8 cellular contexts compared by ENCODE assay signal in the genomic region with DNA sequence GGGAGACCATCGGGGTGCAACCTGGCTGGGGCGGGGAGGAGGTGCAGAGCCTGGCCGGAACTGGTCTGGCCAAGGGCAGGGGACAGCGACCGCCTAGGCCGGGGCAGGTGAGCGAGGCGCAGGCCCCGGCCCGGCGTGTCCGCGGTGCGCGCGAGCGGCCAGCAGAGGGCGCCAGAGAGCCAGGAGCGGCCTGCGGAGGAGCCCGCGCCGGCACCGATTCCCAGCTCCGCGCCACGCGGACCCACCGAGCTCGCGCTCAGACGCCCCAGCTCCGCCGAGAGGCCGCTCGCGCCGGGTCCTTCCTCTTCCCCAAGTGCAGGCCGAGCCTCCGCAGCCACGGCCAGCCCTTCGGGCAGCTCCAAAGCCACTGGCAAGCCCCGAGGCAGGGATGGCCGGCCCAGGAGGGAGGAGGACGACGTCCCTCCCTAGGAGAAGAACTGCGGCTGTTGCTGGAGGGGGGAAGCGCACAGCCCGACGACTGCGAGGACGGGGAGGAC.
A peak's percentile ranks its signal among the peaks of the same experiment; 100 is the strongest.
DNase-seq lines count a peak whose midpoint lies in the region; ATAC-seq and TF ChIP-seq lines count a peak whose summit lies in the region.
"Not testable (repeated sequence)": the region's sequence is repeated elsewhere in the genome, so short reads cannot be mapped to it uniquely, and the experiment has no call there.

No MANE protein-coding gene starts in this region.

- peak; percentile 37 to 38 for ATAC-seq in activated T-cell treated with anti-CD3 and anti-CD28 coated beads, Interleukin-2, amount 50 U/mL, for 72 hours (replicated peaks in 1 of 2)

- not testable (repeated sequence) for H3K36me3 ChIP-seq in stomach

- WGBS in stomach, 5 donors = 2 to 10% (median 4%) methylated on average over 15 to 52 of the region's 52 CpGs

- peak; percentile 37 for DNase-seq in Caki2 (ENCODE audit: low read depth)
- DNase-seq in HuH-7 (ENCODE audit: low spot score) = peak; percentile 37
- DNase-seq in SK-N-DZ (ENCODE audit: low spot score) = peak; percentile 12
- DNase-seq in activated T-cell treated with anti-CD3 and anti-CD28 coated beads, Interleukin-2, amount 50 U/mL, for 72 hours = peak; percentile 64 to 66
- DNase-seq in dermis microvascular lymphatic vessel endothelial cell (ENCODE audit: low read depth in 2 of 2) = peak; percentile 5 to 39
- peak; percentile 71 for DNase-seq in iPS-NIHi11 (ENCODE audit: low spot score)
- DNase-seq in progenitor cell of endocrine pancreas (ENCODE audit: low spot score, unreplicated experiment) = peak; percentile 51
- DNase-seq in stomach = peak; percentile 66

- not testable (repeated sequence) for H3K9me3 Mint-ChIP-seq in activated T-cell treated with anti-CD3 and anti-CD28 coated beads, Interleukin-2, amount 50 U/mL, for 72 hours
- peaks cover 10% of the 10 kb centered on the region for H3K9me3 Mint-ChIP-seq in progenitor cell of endocrine pancreas (ENCODE audit: low read depth)

- peak overlapping the region; percentile 35 to 38 (median 36) for H3K4me3 ChIP-seq in stomach

- not testable (repeated sequence) for TF ChIP-seq EP300 in stomach (IDR thresholded peaks at IDR 0.05)

- peak overlapping the region; percentile 44 to 47 for H3K4me3 Mint-ChIP-seq in activated T-cell treated with anti-CD3 and anti-CD28 coated beads, Interleukin-2, amount 50 U/mL, for 72 hours
- H3K4me3 Mint-ChIP-seq in progenitor cell of endocrine pancreas (ENCODE audit: low read depth) = peak overlapping the region; percentile 40

- H3K9me3 ChIP-seq in stomach = not testable (repeated sequence)

- peaks cover 0 to 43% (median 20%) of the 10 kb centered on the region in 3 donors for H3K27me3 ChIP-seq in stomach

- not testable (repeated sequence) for H3K27ac ChIP-seq in stomach

- H3K27me3 Mint-ChIP-seq in activated T-cell treated with anti-CD3 and anti-CD28 coated beads, Interleukin-2, amount 50 U/mL, for 72 hours (ENCODE audit: low read depth) = peaks cover 27% of the 10 kb centered on the region
- H3K27me3 Mint-ChIP-seq in progenitor cell of endocrine pancreas = peaks cover 33% of the 10 kb centered on the region

- H3K36me3 Mint-ChIP-seq in activated T-cell treated with anti-CD3 and anti-CD28 coated beads, Interleukin-2, amount 50 U/mL, for 72 hours (ENCODE audit: insufficient read depth in 2 of 2); progenitor cell of endocrine pancreas (ENCODE audit: insufficient read depth): not testable (repeated sequence)

- not testable (repeated sequence) for H3K4me1 Mint-ChIP-seq in activated T-cell treated with anti-CD3 and anti-CD28 coated beads, Interleukin-2, amount 50 U/mL, for 72 hours (ENCODE audit: low read depth); progenitor cell of endocrine pancreas (ENCODE audit: low read depth)

- not testable (repeated sequence) for H3K27ac Mint-ChIP-seq in activated T-cell treated with anti-CD3 and anti-CD28 coated beads, Interleukin-2, amount 50 U/mL, for 72 hours; progenitor cell of endocrine pancreas

- intact Hi-C loops in stomach (cut with DNase I; ENCODE audit: low total_unique reads) = not testable (repeated sequence)

- peaks cover 6 to 10% (median 9%) of the 10 kb centered on the region in 4 donors for H3K4me1 ChIP-seq in stomach

- in situ Hi-C loops in Caki2 (cut with HindIII; ENCODE audit: low pct_unique_long_range_greater_than_20kb, low sequenced_read_pairs) = not testable (repeated sequence)

- TF ChIP-seq POLR2A in stomach (IDR thresholded peaks at IDR 0.05) = not testable (repeated sequence)

- TF ChIP-seq CTCF in progenitor cell of endocrine pancreas (IDR thresholded peaks at IDR 0.05; ENCODE audit: unreplicated experiment) (peak; percentile 76), stomach (IDR thresholded peaks at IDR 0.05) (peak in 4 of 7 experiments; percentile 6 to 90 (median 85))

Comparison
In these comparisons a context has a peak if more than half of its experiments do, and no peak if none do; other contexts are left out.
1. DNase-seq: peak in every context shown above with its lines; median percentile 71 in iPS-NIHi11; 66 in stomach; 65 in activated T-cell treated with anti-CD3 and anti-CD28 coated beads, Interleukin-2, amount 50 U/mL, for 72 hours; 51 in progenitor cell of endocrine pancreas; 37 in Caki2; 37 in HuH-7; 22 in dermis microvascular lymphatic vessel endothelial cell; 12 in SK-N-DZ.